18 cellular contexts compared by ENCODE assay signal in the genomic region with DNA sequence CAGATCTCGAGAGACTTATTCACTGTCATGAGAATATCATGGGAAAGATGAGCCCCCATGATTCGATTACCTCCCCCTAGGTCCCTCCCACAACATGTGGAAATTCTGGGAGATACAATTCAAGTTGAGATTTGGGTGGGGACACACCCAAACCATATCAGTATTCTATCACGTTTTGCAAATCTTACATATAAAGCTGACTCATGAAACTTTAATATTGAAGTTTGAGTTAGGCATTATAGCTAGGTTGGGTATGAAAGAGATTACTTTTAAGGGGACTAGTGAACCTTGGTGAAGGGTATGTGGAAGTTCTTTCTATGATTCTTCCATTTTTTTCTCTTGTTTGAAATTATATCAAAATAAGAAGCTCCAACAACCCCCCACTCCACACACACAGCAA.
"Had no signal": no experiment of that assay in that cellular context is flagged by ENCODE, and none has a peak within 500 bp of the region (broad histone marks: within the 10 kb centered on the region; RNA-seq: fewer than 3 reads in every experiment).

No MANE protein-coding gene starts in this region.

- H2AFZ ChIP-seq: hepatocyte had no signal

- H3K27ac ChIP-seq: coronary artery, foreskin keratinocyte, hepatocyte, neutrophil, pancreas, transverse colon, VCaP had no signal

- H3K9me3 ChIP-seq: neutrophil, pancreas, transverse colon had no signal

- H3K27me3 ChIP-seq: hepatocyte, neutrophil, pancreas, transverse colon had no signal

- H3K4me3 Mint-ChIP-seq: activated naive CD4-positive, alpha-beta T cell treated with anti-CD3 and anti-CD28 coated beads for 36 hours; activated T-cell treated with anti-CD3 and anti-CD28 coated beads, Interleukin-2, amount 50 U/mL, for 24 hours had no signal

- H3K36me3 ChIP-seq: neutrophil, pancreas, transverse colon had no signal

- H3K4me2 ChIP-seq: hepatocyte, smooth muscle cell had no signal

- H3K79me2 ChIP-seq: hepatocyte had no signal

- H3K4me3 ChIP-seq: coronary artery, hepatocyte, pancreas, smooth muscle cell, transverse colon had no signal

- H3K36me3 Mint-ChIP-seq: naive thymus-derived CD8-positive, alpha-beta T cell had no signal

- H3K4me1 ChIP-seq: foreskin keratinocyte, transverse colon had no signal

- DNase-seq: activated CD4-positive, alpha-beta T cell treated with anti-CD3 and anti-CD28 coated beads for 1 hour; activated CD4-positive, alpha-beta T cell treated with anti-CD3 and anti-CD28 coated beads, Interleukin-2, amount 50 U/mL, for 48 hours; activated naive CD4-positive, alpha-beta T cell treated with anti-CD3 and anti-CD28 coated beads for 36 hours; activated T-cell treated with anti-CD3 and anti-CD28 coated beads, Interleukin-2, amount 50 U/mL, for 24 hours; aorta; foreskin keratinocyte; mesendoderm; naive thymus-derived CD8-positive, alpha-beta T cell; pancreas; stimulated activated CD4-positive, alpha-beta T cell treated with anti-CD3 and anti-CD28 coated beads, Interleukin-4, amount 100 ng/mL, for 24 hours; stimulated activated naive CD4-positive, alpha-beta T cell treated with Interleukin-2 at 50 U/mL for 16 hours; transverse colon had no signal

- H3K27me3 Mint-ChIP-seq: activated T-cell treated with anti-CD3 and anti-CD28 coated beads, Interleukin-2, amount 50 U/mL, for 24 hours; naive thymus-derived CD8-positive, alpha-beta T cell had no signal

- ATAC-seq: foreskin keratinocyte; naive thymus-derived CD8-positive, alpha-beta T cell; pancreas; sciatic nerve had no signal

- H3K9me3 Mint-ChIP-seq: activated naive CD4-positive, alpha-beta T cell treated with anti-CD3 and anti-CD28 coated beads for 36 hours; activated T-cell treated with anti-CD3 and anti-CD28 coated beads, Interleukin-2, amount 50 U/mL, for 24 hours; naive thymus-derived CD8-positive, alpha-beta T cell had no signal
